Comparison of ENCODE assay signal across 8 cellular contexts in genomic region chr1:205444931-205445652, GRCh38. TPM values are rescaled to one million over a fixed set of nuclear protein-coding genes. Genes with fewer than 3 reads are reported as not detected.
DNase-seq lines count a peak whose midpoint lies in the region; TF ChIP-seq lines count a peak whose summit lies in the region.

No MANE protein-coding gene starts in this region.

- CTCF ChIA-PET in MCF 10A (lab: Yijun Ruan, JAX) = interaction anchor here (0.6 to 7.6 kb wide), 8 partner anchors 13 to 657 kb away, joined by 3 to 110 read pairs (median 4); no protein-coding TSS in a partner anchor

- H3K27me3 ChIP-seq in breast epithelium (no peaks in the 10 kb centered on the region), ectodermal cell (ENCODE audit: control insufficient read depth, insufficient read depth, low read length, poor library complexity, severe bottlenecking) (no peaks in the 10 kb centered on the region)

- TF ChIP-seq POLR2A in breast epithelium (IDR thresholded peaks at IDR 0.05) = no peak

- H3K9me3 ChIP-seq in breast epithelium (no peaks in the 10 kb centered on the region), ectodermal cell (ENCODE audit: control insufficient read depth, low read length) (no peaks in the 10 kb centered on the region)

- WGBS in ectodermal cell, 2 experiments = 2% methylated on average over 17 to 18 of the region's 18 CpGs

- peaks cover 4% of the 10 kb centered on the region for H3K36me3 Mint-ChIP-seq in MCF 10A (ENCODE audit: insufficient read depth, unreplicated experiment)
- H3K36me3 Mint-ChIP-seq in glutamatergic neuron (ENCODE audit: unreplicated experiment) = no peaks in the 10 kb centered on the region

- H3K4me3 Mint-ChIP-seq in MCF 10A (ENCODE audit: unreplicated experiment) (no peak overlapping the region), glutamatergic neuron (ENCODE audit: unreplicated experiment) (no peak overlapping the region)

- peak overlapping the region in 2 of 3 donors; percentile 45 to 58 for H3K4me3 ChIP-seq in breast epithelium
- peak overlapping the region; percentile 3 for H3K4me3 ChIP-seq in ectodermal cell (ENCODE audit: insufficient read depth, low read depth, low read length)

- no peaks in the 10 kb centered on the region for H3K36me3 ChIP-seq in breast epithelium
- no peaks in the 10 kb centered on the region for H3K36me3 ChIP-seq in ectodermal cell (ENCODE audit: control insufficient read depth, insufficient read depth, low read length)

- H3K27ac Mint-ChIP-seq in MCF 10A (ENCODE audit: low read depth, unreplicated experiment) = no peak overlapping the region
- no peak overlapping the region for H3K27ac Mint-ChIP-seq in glutamatergic neuron (ENCODE audit: unreplicated experiment)

- no TSS peak for BruUV-seq in MCF 10A (replicated peaks; lab: Mats Ljungman, UMichigan)

- H3K4me1 Mint-ChIP-seq in MCF 10A (ENCODE audit: insufficient read depth, unreplicated experiment) = peaks cover 45% of the 10 kb centered on the region
- H3K4me1 Mint-ChIP-seq in glutamatergic neuron (ENCODE audit: low read depth, unreplicated experiment) = peaks cover 22% of the 10 kb centered on the region

- no peaks in the 10 kb centered on the region for H3K9me3 Mint-ChIP-seq in MCF 10A (ENCODE audit: unreplicated experiment)
- peaks cover 8% of the 10 kb centered on the region for H3K9me3 Mint-ChIP-seq in glutamatergic neuron (ENCODE audit: unreplicated experiment)

- TF ChIP-seq CTCF in breast epithelium (IDR thresholded peaks at IDR 0.05) (no peak), MCF 10A (IDR thresholded peaks at IDR 0.05; ENCODE audit: unreplicated experiment) (no peak), glutamatergic neuron (IDR thresholded peaks at IDR 0.05; ENCODE audit: partially characterized antibody, unreplicated experiment) (no peak)

- H3K27ac ChIP-seq in breast epithelium = peak overlapping the region; percentile 77 to 89
- peak overlapping the region; percentile 85 for H3K27ac ChIP-seq in ectodermal cell (ENCODE audit: insufficient read depth, low read depth, low read length, poor library complexity, severe bottlenecking)

- POLR2A ChIA-PET in MCF 10A (lab: Yijun Ruan, JAX) = interaction anchor here (0.5 to 0.7 kb wide), 3 partner anchors 12 to 1139 kb away, joined by 3 read pairs; no protein-coding TSS in a partner anchor

- H3K4me1 ChIP-seq in breast epithelium (peaks cover 0 to 8% of the 10 kb centered on the region in 2 donors), ectodermal cell (ENCODE audit: control insufficient read depth, insufficient read depth, low read length) (peaks cover 96% of the 10 kb centered on the region)

- intact Hi-C loops in breast epithelium (cut with DNase I; ENCODE audit: low total_unique reads) (no loop called here), MCF 10A (cut with micrococcal nuclease) (no loop called here)

- DNase-seq in breast epithelium (ENCODE audit: low spot score in 2 of 2) (peak in 1 of 2 donors; percentile 71), MCF 10A (ENCODE audit: unreplicated experiment) (no peak), middle frontal gyrus (ENCODE audit: extremely low spot score, low spot score) (peak; percentile 54), kidney glomerular epithelial cell (lab: John Stamatoyannopoulos, UW) (no peak), glutamatergic neuron (no peak), HUDEP-2 (lab: John Stamatoyannopoulos, UW; ENCODE audit: unreplicated experiment in 76 of 76) (no peak)
- DNase-seq in stimulated activated CD4-positive, alpha-beta T cell treated with anti-CD3 and anti-CD28 coated beads, Interleukin-15, amount 100 ng/mL, for 24 hours = no peak

- no peaks in the 10 kb centered on the region for H3K27me3 Mint-ChIP-seq in MCF 10A (ENCODE audit: insufficient read depth, unreplicated experiment)
- H3K27me3 Mint-ChIP-seq in glutamatergic neuron (ENCODE audit: unreplicated experiment) = peaks cover 7% of the 10 kb centered on the region

RNA-seq across cellular contexts. Expression of gene BLACAT1, which starts 10.8 kb away (rescaled TPM):
- total RNA-seq in breast epithelium (1 to 10 TPM in 1 of 3 donors, under 1 TPM in 1, not detected in 1; 0.66 to 1.5 TPM), MCF 10A (2022) (0.72 and 1.1 TPM in 2 replicates), glutamatergic neuron (ENCODE audit: unreplicated experiment) (1.1 TPM)
- 16.6 TPM for polyA plus RNA-seq in ectodermal cell (2013, experiment 1 of 4)
- 19.7 TPM for polyA plus RNA-seq in ectodermal cell (2013, experiment 2 of 4)
- 8.4 TPM for polyA plus RNA-seq in ectodermal cell (2013, experiment 3 of 4)
- polyA plus RNA-seq in ectodermal cell (2013, experiment 4 of 4) = 9.3 TPM

RNA-seq across cellular contexts. Expression of gene LEMD1, which starts 23.2 kb away (rescaled TPM):
- total RNA-seq in breast epithelium = 1 to 10 TPM in 1 of 3 donors, not detected in 2; 6.1 TPM
- total RNA-seq in MCF 10A (2022) = 1.4 TPM in 2 replicates
- 30.6 TPM for polyA plus RNA-seq in ectodermal cell (2013, experiment 1 of 4)
- 29.1 TPM for polyA plus RNA-seq in ectodermal cell (2013, experiment 2 of 4)
- polyA plus RNA-seq in ectodermal cell (2013, experiment 3 of 4) = 15.1 TPM
- polyA plus RNA-seq in ectodermal cell (2013, experiment 4 of 4) = 21.4 TPM
- 2.0 TPM for total RNA-seq in glutamatergic neuron (ENCODE audit: unreplicated experiment)

RNA-seq across cellular contexts. Expression of gene CDK18, which starts 59.4 kb away (rescaled TPM):
- total RNA-seq in breast epithelium (10 to 100 TPM in 1 of 3 donors, 1 to 10 TPM in 2; 1.4 to 12.3 (median 9.2) TPM), MCF 10A (2022) (4.9 and 6.8 TPM in 2 replicates), glutamatergic neuron (ENCODE audit: unreplicated experiment) (1.7 TPM)
- 37.4 TPM for polyA plus RNA-seq in ectodermal cell (2013, experiment 1 of 4)
- 34.2 TPM for polyA plus RNA-seq in ectodermal cell (2013, experiment 2 of 4)
- polyA plus RNA-seq in ectodermal cell (2013, experiment 3 of 4) = 26.0 TPM
- polyA plus RNA-seq in ectodermal cell (2013, experiment 4 of 4) = 31.5 TPM
